Comparison of ENCODE assay signal across 2 cellular contexts in the genomic region with DNA sequence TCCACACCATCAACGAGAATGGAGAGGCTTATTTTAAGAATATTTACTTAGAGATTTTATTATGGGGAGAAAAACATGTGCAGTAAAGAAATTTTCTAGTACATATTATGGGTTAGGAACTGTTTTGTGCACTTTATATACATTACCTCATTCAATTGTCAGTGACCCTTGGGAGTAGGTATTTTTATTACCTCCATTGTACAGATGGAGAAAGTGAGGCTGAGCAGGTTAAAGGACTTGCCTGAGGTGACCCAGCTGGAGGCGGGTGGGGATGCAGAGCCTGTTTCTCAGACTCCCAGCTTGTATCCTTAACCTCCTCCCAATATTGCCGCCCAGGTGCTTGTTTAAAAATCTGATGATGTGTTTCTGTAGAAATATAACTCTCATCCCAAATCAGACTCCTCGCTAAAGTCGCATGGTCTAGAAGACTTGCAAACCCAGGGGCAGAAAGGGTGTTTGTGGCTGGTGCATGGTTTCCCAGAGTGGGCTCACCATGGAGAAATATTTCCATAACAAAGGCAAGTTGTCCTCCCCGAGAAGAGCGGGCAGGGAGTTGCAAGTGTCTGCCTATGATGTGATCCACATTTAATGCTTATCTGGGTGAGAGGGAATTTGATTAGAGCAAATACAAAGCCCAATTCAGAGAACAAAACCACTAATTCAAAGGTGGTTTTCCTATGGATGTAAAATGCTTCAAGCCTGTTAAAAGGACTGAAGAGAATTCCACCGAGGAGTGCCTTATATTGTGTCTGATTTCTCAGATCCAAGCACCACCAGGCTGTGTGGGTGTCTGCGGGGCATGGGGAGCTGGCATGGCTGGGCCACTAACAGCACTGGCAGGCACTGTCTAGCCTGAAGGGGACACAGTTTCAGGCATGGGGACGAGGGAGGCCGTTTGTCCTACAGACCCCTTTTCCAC.
TF ChIP-seq lines count a peak whose summit lies in the region.

No MANE protein-coding gene starts in this region.

TF ChIP-seq in GM23338, 12 proteins besides CTCF, POLR2A, EP300 and RAD21:
- TF ChIP-seq, protein P1, sequence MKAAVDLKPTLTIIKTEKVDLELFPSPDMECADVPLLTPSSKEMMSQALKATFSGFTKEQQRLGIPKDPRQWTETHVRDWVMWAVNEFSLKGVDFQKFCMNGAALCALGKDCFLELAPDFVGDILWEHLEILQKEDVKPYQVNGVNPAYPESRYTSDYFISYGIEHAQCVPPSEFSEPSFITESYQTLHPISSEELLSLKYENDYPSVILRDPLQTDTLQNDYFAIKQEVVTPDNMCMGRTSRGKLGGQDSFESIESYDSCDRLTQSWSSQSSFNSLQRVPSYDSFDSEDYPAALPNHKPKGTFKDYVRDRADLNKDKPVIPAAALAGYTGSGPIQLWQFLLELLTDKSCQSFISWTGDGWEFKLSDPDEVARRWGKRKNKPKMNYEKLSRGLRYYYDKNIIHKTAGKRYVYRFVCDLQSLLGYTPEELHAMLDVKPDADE (IDR thresholded peaks at IDR 0.05): no peak
- TF ChIP-seq REST (IDR thresholded peaks at IDR 0.05; ENCODE audit: unreplicated experiment): no peak
- TF ChIP-seq ZNF462 (CRISPR knock-in tag; IDR thresholded peaks at IDR 0.05): no peak

TF ChIP-seq in SK-N-SH treated with all-trans-retinoic acid at 6 μM for 48 hours, 23 proteins besides CTCF, POLR2A, EP300 and RAD21 (continued from another document):
- TF ChIP-seq, protein P2, sequence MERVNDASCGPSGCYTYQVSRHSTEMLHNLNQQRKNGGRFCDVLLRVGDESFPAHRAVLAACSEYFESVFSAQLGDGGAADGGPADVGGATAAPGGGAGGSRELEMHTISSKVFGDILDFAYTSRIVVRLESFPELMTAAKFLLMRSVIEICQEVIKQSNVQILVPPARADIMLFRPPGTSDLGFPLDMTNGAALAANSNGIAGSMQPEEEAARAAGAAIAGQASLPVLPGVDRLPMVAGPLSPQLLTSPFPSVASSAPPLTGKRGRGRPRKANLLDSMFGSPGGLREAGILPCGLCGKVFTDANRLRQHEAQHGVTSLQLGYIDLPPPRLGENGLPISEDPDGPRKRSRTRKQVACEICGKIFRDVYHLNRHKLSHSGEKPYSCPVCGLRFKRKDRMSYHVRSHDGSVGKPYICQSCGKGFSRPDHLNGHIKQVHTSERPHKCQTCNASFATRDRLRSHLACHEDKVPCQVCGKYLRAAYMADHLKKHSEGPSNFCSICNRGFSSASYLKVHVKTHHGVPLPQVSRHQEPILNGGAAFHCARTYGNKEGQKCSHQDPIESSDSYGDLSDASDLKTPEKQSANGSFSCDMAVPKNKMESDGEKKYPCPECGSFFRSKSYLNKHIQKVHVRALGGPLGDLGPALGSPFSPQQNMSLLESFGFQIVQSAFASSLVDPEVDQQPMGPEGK (CRISPR knock-in tag; IDR thresholded peaks at IDR 0.05; ENCODE audit: borderline replicate concordance): no peak
- TF ChIP-seq CSRNP3 (CRISPR knock-in tag; IDR thresholded peaks at IDR 0.05) (no peak), ARNTL (CRISPR knock-in tag; IDR thresholded peaks at IDR 0.05; ENCODE audit: borderline replicate concordance, low read depth) (no peak), CSDC2 (CRISPR knock-in tag; IDR thresholded peaks at IDR 0.05) (no peak), OSR1 (CRISPR knock-in tag; IDR thresholded peaks at IDR 0.05) (no peak), PPARA (CRISPR knock-in tag; IDR thresholded peaks at IDR 0.05; ENCODE audit: borderline replicate concordance) (no peak), GLIS3 (CRISPR knock-in tag; IDR thresholded peaks at IDR 0.05) (no peak), RARB (CRISPR knock-in tag; IDR thresholded peaks at IDR 0.05) (no peak), SNAI2 (CRISPR knock-in tag; IDR thresholded peaks at IDR 0.05) (no peak), ESRRG (CRISPR knock-in tag; IDR thresholded peaks at IDR 0.05) (no peak)
